ENCODE assay signal across 11 cellular contexts in the genomic region with DNA sequence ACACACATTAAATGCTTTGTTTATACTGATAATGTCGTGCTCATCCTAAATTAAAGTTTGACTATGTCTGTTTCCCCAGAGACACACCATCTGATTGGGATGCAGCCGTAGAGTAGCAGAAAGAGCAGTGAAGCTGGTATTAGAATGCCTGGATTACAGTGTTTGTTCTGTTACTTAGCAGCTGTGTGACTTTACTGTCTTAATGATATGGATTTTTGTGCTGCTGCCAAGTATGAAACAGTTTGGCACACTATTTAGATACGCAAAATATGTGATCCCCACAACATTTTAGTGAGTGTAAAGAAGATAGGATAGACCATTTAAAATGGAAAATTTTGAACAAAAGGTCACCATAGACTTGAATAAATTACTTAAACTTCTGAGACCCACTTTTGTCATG. TPM values are rescaled to one million over a fixed set of nuclear protein-coding genes. Genes with fewer than 3 reads are reported as not detected.
DNase-seq lines count a peak whose midpoint lies in the region; ATAC-seq, FAIRE-seq and TF ChIP-seq lines count a peak whose summit lies in the region.
"Had no signal": no experiment of that assay in that cellular context is flagged by ENCODE, and none has a peak within 500 bp of the region (broad histone marks: within the 10 kb centered on the region; RNA-seq: fewer than 3 reads in every experiment).

No MANE protein-coding gene starts in this region.

- H4K20me1 ChIP-seq in OCI-LY1 (ENCODE audit: insufficient read depth, low read length) = no peaks in the 10 kb centered on the region

- H3K4me1 Mint-ChIP-seq in activated naive CD4-positive, alpha-beta T cell treated with anti-CD3 and anti-CD28 coated beads for 36 hours (ENCODE audit: low read depth) = peaks cover 13% of the 10 kb centered on the region
- H3K4me1 Mint-ChIP-seq in central memory CD8-positive, alpha-beta T cell = peaks cover 15% of the 10 kb centered on the region

- FAIRE-seq in small intestine (lab: Jason Lieb, UNC) = no peak

- H3K27ac ChIP-seq in OCI-LY1 (ENCODE audit: low read depth, low read length, poor library complexity, severe bottlenecking) (no peak overlapping the region), small intestine (ENCODE audit: low read depth in 1 of 2, low read length in 1 of 2) (no peak overlapping the region)
- H3K27ac ChIP-seq: C4-2B had no signal

- intact Hi-C loops in activated naive CD4-positive, alpha-beta T cell treated with anti-CD3 and anti-CD28 coated beads for 36 hours (cut with micrococcal nuclease) = loop anchor here (2.0 to 10.0 kb wide), 5 partner anchors 347 to 1053 kb away; partner anchors contain the start of genes NAP1L2 and RLIM

- H2AFZ ChIP-seq in OCI-LY1 (ENCODE audit: low read length) = no peak overlapping the region

- TF ChIP-seq CTCF in OCI-LY1 (IDR thresholded peaks at IDR 0.05; ENCODE audit: low read length) = no peak

- H3K27me3 ChIP-seq in OCI-LY1 (ENCODE audit: insufficient read depth, low read length) (no peaks in the 10 kb centered on the region), small intestine (ENCODE audit: control insufficient read depth in 2 of 2, insufficient read depth in 2 of 2, low read length in 2 of 2) (no peaks in the 10 kb centered on the region)

- H3K27ac Mint-ChIP-seq in activated naive CD4-positive, alpha-beta T cell treated with anti-CD3 and anti-CD28 coated beads for 36 hours = no peak overlapping the region
- H3K27ac Mint-ChIP-seq in central memory CD8-positive, alpha-beta T cell (ENCODE audit: low read depth) = no peak overlapping the region

- WGBS in small intestine, 3 donors = 18 to 43% (median 33%) methylated on average over 3 of the region's 3 CpGs

- H3K36me3 ChIP-seq in OCI-LY1 (ENCODE audit: insufficient read depth, low read length) (no peaks in the 10 kb centered on the region), small intestine (ENCODE audit: control insufficient read depth in 2 of 2, insufficient read depth in 2 of 2, low read length in 2 of 2) (no peaks in the 10 kb centered on the region)

- peak overlapping the region; percentile 91 for H3K4me3 ChIP-seq in OCI-LY1 (ENCODE audit: low read depth, low read length, poor library complexity, severe bottlenecking)
- H3K4me3 ChIP-seq in small intestine (ENCODE audit: low read depth in 1 of 2, low read length in 2 of 2) = no peak overlapping the region
- H3K4me3 ChIP-seq: lung had no signal

- CTCF ChIA-PET in activated naive CD4-positive, alpha-beta T cell treated with anti-CD3 and anti-CD28 coated beads for 36 hours (lab: Charles Lee) = no interaction called here

- no peaks in the 10 kb centered on the region for H3K9me3 ChIP-seq in OCI-LY1 (ENCODE audit: low read length)
- H3K9me3 ChIP-seq in small intestine (ENCODE audit: control insufficient read depth, low read depth) = no peaks in the 10 kb centered on the region

- ATAC-seq in central memory CD8-positive, alpha-beta T cell (replicated peaks; ENCODE audit: extremely low read depth, poor library complexity, severe bottlenecking) = no peak
- ATAC-seq in GM19328 (IDR thresholded peaks at IDR 0.05; ENCODE audit: unreplicated experiment) (no peak), GM19467 (IDR thresholded peaks at IDR 0.05; ENCODE audit: unreplicated experiment) (no peak)

- peak overlapping the region; percentile 36 for H3K4me3 Mint-ChIP-seq in activated naive CD4-positive, alpha-beta T cell treated with anti-CD3 and anti-CD28 coated beads for 36 hours
- H3K4me3 Mint-ChIP-seq in central memory CD8-positive, alpha-beta T cell = peak overlapping the region; percentile 89

- no peaks in the 10 kb centered on the region for H3K9me2 ChIP-seq in OCI-LY1 (ENCODE audit: low read depth, low read length)

- DNase-seq in activated naive CD4-positive, alpha-beta T cell treated with anti-CD3 and anti-CD28 coated beads for 36 hours = no peak
- DNase-seq in activated naive CD4-positive, alpha-beta T cell treated with anti-CD3 and anti-CD28 coated beads, Interleukin-2, amount 50 U/mL, for 16 hours = no peak
- no peak for DNase-seq in central memory CD8-positive, alpha-beta T cell (ENCODE audit: low spot score in 2 of 2)
- DNase-seq in small intestine (peak; percentile 1), putamen (ENCODE audit: low spot score) (no peak)
- DNase-seq: amygdala had no signal

- H3K9ac ChIP-seq in OCI-LY1 (ENCODE audit: low read length) = peak overlapping the region; percentile 93; the same call in 1 of the 2 replicates

- no peaks in the 10 kb centered on the region for H3K79me2 ChIP-seq in OCI-LY1 (ENCODE audit: insufficient read depth, low read length)

- no peaks in the 10 kb centered on the region for H3K36me3 Mint-ChIP-seq in activated naive CD4-positive, alpha-beta T cell treated with anti-CD3 and anti-CD28 coated beads for 36 hours (ENCODE audit: low read depth)
- peaks cover 6% of the 10 kb centered on the region for H3K36me3 Mint-ChIP-seq in central memory CD8-positive, alpha-beta T cell (ENCODE audit: insufficient read depth)

- peak overlapping the region; percentile 90; the same call in 1 of the 2 replicates for H3K4me2 ChIP-seq in OCI-LY1 (ENCODE audit: low read length)

- H3K27me3 Mint-ChIP-seq in activated naive CD4-positive, alpha-beta T cell treated with anti-CD3 and anti-CD28 coated beads for 36 hours (ENCODE audit: low read depth) = no peaks in the 10 kb centered on the region
- no peaks in the 10 kb centered on the region for H3K27me3 Mint-ChIP-seq in central memory CD8-positive, alpha-beta T cell

- no peaks in the 10 kb centered on the region for H3F3A ChIP-seq in OCI-LY1 (ENCODE audit: insufficient read depth, low read length)

- no peaks in the 10 kb centered on the region for H3K9me3 Mint-ChIP-seq in activated naive CD4-positive, alpha-beta T cell treated with anti-CD3 and anti-CD28 coated beads for 36 hours
- H3K9me3 Mint-ChIP-seq in central memory CD8-positive, alpha-beta T cell = no peaks in the 10 kb centered on the region

- H3K4me1 ChIP-seq in OCI-LY1 (ENCODE audit: insufficient read depth, low read length, severe bottlenecking) (peaks cover 26% of the 10 kb centered on the region), small intestine (ENCODE audit: control insufficient read depth in 2 of 2, insufficient read depth in 1 of 2, low read depth in 1 of 2, low read length in 1 of 2) (no peaks in the 10 kb centered on the region)

RNA-seq across cellular contexts. Expression of gene CHIC1, which starts 1.2 kb away (rescaled TPM):
- 1 to 10 TPM; 3.5 to 4.5 TPM for total RNA-seq in activated naive CD4-positive, alpha-beta T cell treated with anti-CD3 and anti-CD28 coated beads for 36 hours
- polyA plus RNA-seq in small intestine = 1 to 10 TPM; 1.1 to 2.2 (median 1.9) TPM
